In the genomic region with DNA sequence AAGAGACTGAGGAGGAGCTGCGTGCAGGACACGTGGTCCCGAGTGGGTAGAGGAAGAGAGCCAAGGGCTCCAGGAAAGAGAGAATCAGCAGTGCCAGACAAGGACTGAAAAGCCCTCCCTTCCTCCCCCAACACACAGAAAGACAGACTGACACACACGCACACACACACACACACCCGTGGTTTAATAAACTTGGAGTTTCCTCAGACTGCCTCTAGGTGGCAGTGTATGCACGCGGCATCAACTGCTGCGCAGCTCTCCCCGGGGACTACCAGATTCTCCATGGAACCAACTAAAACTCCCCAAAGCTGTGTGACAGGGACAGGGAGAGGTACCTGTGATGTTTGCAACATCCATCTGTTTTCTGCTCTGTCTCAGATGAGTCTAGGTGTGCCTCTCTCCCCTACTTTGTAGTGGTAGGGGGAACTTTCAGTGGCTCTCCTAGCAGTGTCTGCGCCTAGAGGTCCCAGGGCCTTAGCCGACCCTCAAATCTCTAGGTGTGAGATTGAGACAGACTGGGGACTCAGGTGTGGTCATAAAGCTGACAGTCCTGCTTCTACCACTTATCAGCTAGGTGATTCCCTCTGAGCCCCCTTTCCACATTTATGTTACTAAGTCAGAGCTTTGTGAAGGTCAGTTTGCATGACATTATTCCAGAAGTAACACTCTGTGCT, we compare ENCODE assay signal across 8 cellular contexts. TPM values are rescaled to one million over a fixed set of nuclear protein-coding genes. Genes with fewer than 3 reads are reported as not detected.
DNase-seq lines count a peak whose midpoint lies in the region; ATAC-seq and TF ChIP-seq lines count a peak whose summit lies in the region.

No MANE protein-coding gene starts in this region.

- H3K9me3 Mint-ChIP-seq in activated naive CD8-positive, alpha-beta T cell treated with anti-CD3 and anti-CD28 coated beads, Interleukin-2, amount 10 ng/mL, durations not matched to agents 7 days and 5 days, result no peaks in the 10 kb centered on the region

- H3K4me1 Mint-ChIP-seq in activated naive CD8-positive, alpha-beta T cell treated with anti-CD3 and anti-CD28 coated beads, Interleukin-2, amount 10 ng/mL, durations not matched to agents 7 days and 5 days, result peaks cover 27% of the 10 kb centered on the region

- ATAC-seq in GM21390 (IDR thresholded peaks at IDR 0.05; ENCODE audit: unreplicated experiment) (peak; percentile 77), HG03571 (IDR thresholded peaks at IDR 0.05; ENCODE audit: unreplicated experiment) (peak; percentile 76), RWPE2 (ENCODE audit: low read depth) (peak; percentile 84), Right ventricle myocardium superior (ENCODE audit: poor library complexity) (peak; percentile 95)
- peak; percentile 76 for ATAC-seq in activated naive CD8-positive, alpha-beta T cell treated with anti-CD3 and anti-CD28 coated beads, Interleukin-2, amount 10 ng/mL, durations not matched to agents 7 days and 5 days (ENCODE audit: low read depth)

- H3K4me3 ChIP-seq in RWPE2 (ENCODE audit: severe bottlenecking), result no peak overlapping the region
- no peak overlapping the region for H3K4me3 ChIP-seq in suprapubic skin

- POLR2A ChIA-PET in activated naive CD8-positive, alpha-beta T cell treated with anti-CD3 and anti-CD28 coated beads, Interleukin-2, amount 10 ng/mL, durations not matched to agents 7 days and 5 days (lab: Charles Lee), result interaction anchor here (0.6 to 3.6 kb wide), 15 partner anchors 8 to 242 kb away, joined by 3 to 30 read pairs (median 4); no protein-coding TSS in a partner anchor

- no peaks in the 10 kb centered on the region for H3K4me1 ChIP-seq in RWPE2 (ENCODE audit: insufficient read depth, poor library complexity, severe bottlenecking)
- H3K4me1 ChIP-seq in suprapubic skin, result peaks cover 29% of the 10 kb centered on the region

- H3K27ac ChIP-seq in RWPE2 (ENCODE audit: poor library complexity, severe bottlenecking) (peak overlapping the region; percentile 0), suprapubic skin (no peak overlapping the region)

- peak overlapping the region; percentile 85 for H3K27ac Mint-ChIP-seq in activated naive CD8-positive, alpha-beta T cell treated with anti-CD3 and anti-CD28 coated beads, Interleukin-2, amount 10 ng/mL, durations not matched to agents 7 days and 5 days

- no peak for TF ChIP-seq EP300 in suprapubic skin (IDR thresholded peaks at IDR 0.05)

- DNase-seq in EL (peak; percentile 72), RWPE2 (ENCODE audit: low spot score) (no peak), Right ventricle myocardium superior (peak; percentile 76), putamen (ENCODE audit: low spot score) (peak; percentile 71), suprapubic skin (ENCODE audit: low spot score in 2 of 2) (no peak)
- peak; percentile 69 for DNase-seq in activated naive CD8-positive, alpha-beta T cell treated with anti-CD3 and anti-CD28 coated beads, Interleukin-2, amount 10 ng/mL, durations not matched to agents 7 days and 5 days

- no peak for TF ChIP-seq POLR2A in suprapubic skin (IDR thresholded peaks at IDR 0.05)

- intact Hi-C loops in Right ventricle myocardium superior (cut with DNase I), result loop anchor here (1.0 to 10.0 kb wide), 4 partner anchors 57 to 480 kb away; no protein-coding TSS in a partner anchor

- H3K9me3 ChIP-seq in RWPE2 (ENCODE audit: severe bottlenecking), result no peaks in the 10 kb centered on the region
- no peaks in the 10 kb centered on the region for H3K9me3 ChIP-seq in suprapubic skin

- peak overlapping the region; percentile 29 for H3K4me3 Mint-ChIP-seq in activated naive CD8-positive, alpha-beta T cell treated with anti-CD3 and anti-CD28 coated beads, Interleukin-2, amount 10 ng/mL, durations not matched to agents 7 days and 5 days

- no peaks in the 10 kb centered on the region for H3K36me3 Mint-ChIP-seq in activated naive CD8-positive, alpha-beta T cell treated with anti-CD3 and anti-CD28 coated beads, Interleukin-2, amount 10 ng/mL, durations not matched to agents 7 days and 5 days

- H3K36me3 ChIP-seq in RWPE2 (ENCODE audit: low read depth) (no peaks in the 10 kb centered on the region), suprapubic skin (no peaks in the 10 kb centered on the region)

- H3K27me3 Mint-ChIP-seq in activated naive CD8-positive, alpha-beta T cell treated with anti-CD3 and anti-CD28 coated beads, Interleukin-2, amount 10 ng/mL, durations not matched to agents 7 days and 5 days, result peaks cover 12% of the 10 kb centered on the region

- WGBS in suprapubic skin, result 2% methylated on average over 8 of the region's 11 CpGs

- H3K27me3 ChIP-seq in RWPE2 (ENCODE audit: insufficient read depth, poor library complexity, severe bottlenecking) (no peaks in the 10 kb centered on the region), suprapubic skin (no peaks in the 10 kb centered on the region)

- TF ChIP-seq CTCF in RWPE2 (IDR thresholded peaks at IDR 0.05; ENCODE audit: poor library complexity, severe bottlenecking) (peak; percentile 90), suprapubic skin (IDR thresholded peaks at IDR 0.05) (peak in 1 of 2 donors; percentile 84)

RNA-seq across cellular contexts. Expression of a gene that starts 9.3 kb away (rescaled TPM):
- 100 to 1,000 TPM in 1 of 2 experiments, 10 to 100 TPM in 1; 98.8 to 112 TPM for total RNA-seq in activated naive CD8-positive, alpha-beta T cell treated with anti-CD3 and anti-CD28 coated beads, Interleukin-2, amount 10 ng/mL, durations not matched to agents 7 days and 5 days
- total RNA-seq in Right ventricle myocardium superior (36.6 TPM), suprapubic skin (100 to 1,000 TPM in 3 of 4 donors, 10 to 100 TPM in 1; 99.7 to 145 (median 122) TPM)

RNA-seq across cellular contexts. Expression of a gene that starts 36.4 kb away (rescaled TPM):
- 10 to 100 TPM; 13.6 to 14.0 TPM for total RNA-seq in activated naive CD8-positive, alpha-beta T cell treated with anti-CD3 and anti-CD28 coated beads, Interleukin-2, amount 10 ng/mL, durations not matched to agents 7 days and 5 days
- total RNA-seq in Right ventricle myocardium superior, result 110 TPM
- 100 to 1,000 TPM in 3 of 4 donors, 10 to 100 TPM in 1; 91.0 to 106 (median 105) TPM for total RNA-seq in suprapubic skin

Comparison
In these comparisons a context has a peak if more than half of its experiments do, and no peak if none do; other contexts are left out.
1. DNase-seq: peak in EL (single experiment), activated naive CD8-positive, alpha-beta T cell treated with anti-CD3 and anti-CD28 coated beads, Interleukin-2, amount 10 ng/mL, durations not matched to agents 7 days and 5 days (single experiment), Right ventricle myocardium superior (single experiment) and putamen (single experiment); none in RWPE2 (single experiment) and suprapubic skin (0 of 2).
2. Peak in every context shown above with its lines, with median percentiles within 50 percentile points of each other: ATAC-seq.